1 cellular context compared by ENCODE assay signal in the genomic region with DNA sequence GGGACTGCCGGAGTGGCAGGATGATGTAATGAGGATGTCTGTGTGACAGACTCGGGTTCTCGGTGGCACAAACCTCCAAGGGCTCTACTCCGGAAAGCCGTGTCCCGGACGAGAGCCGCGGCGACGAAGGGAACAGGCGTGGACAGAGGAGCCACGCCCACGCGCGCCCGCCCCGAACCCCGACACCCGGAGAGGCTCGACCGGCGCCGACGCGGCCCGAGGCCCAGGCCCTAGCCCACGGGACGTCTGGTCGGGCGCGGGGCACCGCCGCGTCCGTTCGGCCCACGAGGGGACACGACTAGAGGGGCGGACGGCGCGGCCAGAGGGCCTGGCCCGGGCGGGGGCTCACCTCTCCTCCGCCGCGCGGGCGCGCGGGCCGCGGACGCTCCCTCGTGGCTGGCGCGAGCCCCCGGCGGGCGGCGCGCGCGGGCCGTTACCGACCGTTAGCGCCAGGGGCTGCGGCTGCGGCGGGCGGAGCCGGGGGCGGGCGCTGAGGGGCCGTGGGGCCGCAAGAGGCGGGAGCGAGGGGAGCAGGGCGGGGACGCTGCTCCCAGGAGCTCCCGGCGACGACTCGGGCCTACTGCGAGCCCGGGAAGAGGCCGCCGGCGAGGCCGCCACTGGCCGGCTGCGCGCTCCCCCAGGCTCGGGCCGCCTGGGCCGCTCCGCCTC.
TF ChIP-seq lines count a peak whose summit lies in the region.

No MANE protein-coding gene starts in this region.

TF ChIP-seq in K562, 482 proteins besides CTCF, POLR2A, EP300 and RAD21 (continued from another document and continues in another):
- TF ChIP-seq, protein P1, sequence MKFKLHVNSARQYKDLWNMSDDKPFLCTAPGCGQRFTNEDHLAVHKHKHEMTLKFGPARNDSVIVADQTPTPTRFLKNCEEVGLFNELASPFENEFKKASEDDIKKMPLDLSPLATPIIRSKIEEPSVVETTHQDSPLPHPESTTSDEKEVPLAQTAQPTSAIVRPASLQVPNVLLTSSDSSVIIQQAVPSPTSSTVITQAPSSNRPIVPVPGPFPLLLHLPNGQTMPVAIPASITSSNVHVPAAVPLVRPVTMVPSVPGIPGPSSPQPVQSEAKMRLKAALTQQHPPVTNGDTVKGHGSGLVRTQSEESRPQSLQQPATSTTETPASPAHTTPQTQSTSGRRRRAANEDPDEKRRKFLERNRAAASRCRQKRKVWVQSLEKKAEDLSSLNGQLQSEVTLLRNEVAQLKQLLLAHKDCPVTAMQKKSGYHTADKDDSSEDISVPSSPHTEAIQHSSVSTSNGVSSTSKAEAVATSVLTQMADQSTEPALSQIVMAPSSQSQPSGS (CRISPR knock-in tag; IDR thresholded peaks at IDR 0.05) = 0 out of 2 replicates have a peak, but pooled peaks have one; percentile 26
- no peak for TF ChIP-seq HEY1 (CRISPR knock-in tag; IDR thresholded peaks at IDR 0.05; ENCODE audit: borderline replicate concordance)
- TF ChIP-seq, protein P2, sequence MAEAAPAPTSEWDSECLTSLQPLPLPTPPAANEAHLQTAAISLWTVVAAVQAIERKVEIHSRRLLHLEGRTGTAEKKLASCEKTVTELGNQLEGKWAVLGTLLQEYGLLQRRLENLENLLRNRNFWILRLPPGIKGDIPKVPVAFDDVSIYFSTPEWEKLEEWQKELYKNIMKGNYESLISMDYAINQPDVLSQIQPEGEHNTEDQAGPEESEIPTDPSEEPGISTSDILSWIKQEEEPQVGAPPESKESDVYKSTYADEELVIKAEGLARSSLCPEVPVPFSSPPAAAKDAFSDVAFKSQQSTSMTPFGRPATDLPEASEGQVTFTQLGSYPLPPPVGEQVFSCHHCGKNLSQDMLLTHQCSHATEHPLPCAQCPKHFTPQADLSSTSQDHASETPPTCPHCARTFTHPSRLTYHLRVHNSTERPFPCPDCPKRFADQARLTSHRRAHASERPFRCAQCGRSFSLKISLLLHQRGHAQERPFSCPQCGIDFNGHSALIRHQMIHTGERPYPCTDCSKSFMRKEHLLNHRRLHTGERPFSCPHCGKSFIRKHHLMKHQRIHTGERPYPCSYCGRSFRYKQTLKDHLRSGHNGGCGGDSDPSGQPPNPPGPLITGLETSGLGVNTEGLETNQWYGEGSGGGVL (CRISPR knock-in tag; IDR thresholded peaks at IDR 0.05) = no peak
- TF ChIP-seq STAG1 (CRISPR knock-in tag; IDR thresholded peaks at IDR 0.05; ENCODE audit: borderline replicate concordance) = no peak
- TF ChIP-seq, protein P3, sequence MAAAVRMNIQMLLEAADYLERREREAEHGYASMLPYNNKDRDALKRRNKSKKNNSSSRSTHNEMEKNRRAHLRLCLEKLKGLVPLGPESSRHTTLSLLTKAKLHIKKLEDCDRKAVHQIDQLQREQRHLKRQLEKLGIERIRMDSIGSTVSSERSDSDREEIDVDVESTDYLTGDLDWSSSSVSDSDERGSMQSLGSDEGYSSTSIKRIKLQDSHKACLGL (CRISPR knock-in tag; IDR thresholded peaks at IDR 0.05; ENCODE audit: borderline replicate concordance, poor library complexity, severe bottlenecking) = peak; percentile 22
- TF ChIP-seq, protein P4, sequence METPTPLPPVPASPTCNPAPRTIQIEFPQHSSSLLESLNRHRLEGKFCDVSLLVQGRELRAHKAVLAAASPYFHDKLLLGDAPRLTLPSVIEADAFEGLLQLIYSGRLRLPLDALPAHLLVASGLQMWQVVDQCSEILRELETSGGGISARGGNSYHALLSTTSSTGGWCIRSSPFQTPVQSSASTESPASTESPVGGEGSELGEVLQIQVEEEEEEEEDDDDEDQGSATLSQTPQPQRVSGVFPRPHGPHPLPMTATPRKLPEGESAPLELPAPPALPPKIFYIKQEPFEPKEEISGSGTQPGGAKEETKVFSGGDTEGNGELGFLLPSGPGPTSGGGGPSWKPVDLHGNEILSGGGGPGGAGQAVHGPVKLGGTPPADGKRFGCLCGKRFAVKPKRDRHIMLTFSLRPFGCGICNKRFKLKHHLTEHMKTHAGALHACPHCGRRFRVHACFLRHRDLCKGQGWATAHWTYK (CRISPR knock-in tag; IDR thresholded peaks at IDR 0.05) = peak; percentile 37; the same call in 1 of the 2 replicates
- TF ChIP-seq MAFK (IDR thresholded peaks at IDR 0.05; ENCODE audit: low read length) = no peak
- TF ChIP-seq SMAD4 (CRISPR knock-in tag; conservative IDR thresholded peaks at IDR 0.05) = peak; percentile 92
- TF ChIP-seq TEAD2 (tag; IDR thresholded peaks at IDR 0.05) = no peak
- TF ChIP-seq KDM5B (IDR thresholded peaks at IDR 0.05; ENCODE audit: insufficient replicate concordance, low read depth, low read length) = no peak
- TF ChIP-seq, protein P5, sequence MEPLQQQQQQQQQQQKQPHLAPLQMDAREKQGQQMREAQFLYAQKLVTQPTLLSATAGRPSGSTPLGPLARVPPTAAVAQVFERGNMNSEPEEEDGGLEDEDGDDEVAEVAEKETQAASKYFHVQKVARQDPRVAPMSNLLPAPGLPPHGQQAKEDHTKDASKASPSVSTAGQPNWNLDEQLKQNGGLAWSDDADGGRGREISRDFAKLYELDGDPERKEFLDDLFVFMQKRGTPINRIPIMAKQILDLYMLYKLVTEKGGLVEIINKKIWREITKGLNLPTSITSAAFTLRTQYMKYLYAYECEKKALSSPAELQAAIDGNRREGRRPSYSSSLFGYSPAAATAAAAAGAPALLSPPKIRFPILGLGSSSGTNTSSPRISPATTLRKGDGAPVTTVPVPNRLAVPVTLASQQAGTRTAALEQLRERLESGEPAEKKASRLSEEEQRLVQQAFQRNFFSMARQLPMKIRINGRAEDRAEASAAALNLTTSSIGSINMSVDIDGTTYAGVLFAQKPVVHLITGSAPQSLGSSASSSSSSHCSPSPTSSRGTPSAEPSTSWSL (CRISPR knock-in tag; IDR thresholded peaks at IDR 0.05; ENCODE audit: borderline replicate concordance) = no peak
- TF ChIP-seq ESRRB (CRISPR knock-in tag; IDR thresholded peaks at IDR 0.05; ENCODE audit: borderline replicate concordance) = no peak
- no peak for TF ChIP-seq EWSR1 (IDR thresholded peaks at IDR 0.05; ENCODE audit: borderline replicate concordance, low read depth, partially characterized antibody)
- no peak for TF ChIP-seq ZC3H8 (IDR thresholded peaks at IDR 0.05)
- no peak for TF ChIP-seq ZNF589 (CRISPR knock-in tag; IDR thresholded peaks at IDR 0.05; ENCODE audit: low read depth)
- TF ChIP-seq, protein P6, sequence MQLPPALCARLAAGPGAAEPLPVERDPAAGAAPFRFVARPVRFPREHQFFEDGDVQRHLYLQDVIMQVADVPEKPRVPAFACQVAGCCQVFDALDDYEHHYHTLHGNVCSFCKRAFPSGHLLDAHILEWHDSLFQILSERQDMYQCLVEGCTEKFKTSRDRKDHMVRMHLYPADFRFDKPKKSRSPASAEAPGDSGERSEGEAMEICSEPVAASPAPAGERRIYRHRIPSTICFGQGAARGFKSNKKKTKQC (CRISPR knock-in tag; IDR thresholded peaks at IDR 0.05) = no peak
- TF ChIP-seq, protein P7, sequence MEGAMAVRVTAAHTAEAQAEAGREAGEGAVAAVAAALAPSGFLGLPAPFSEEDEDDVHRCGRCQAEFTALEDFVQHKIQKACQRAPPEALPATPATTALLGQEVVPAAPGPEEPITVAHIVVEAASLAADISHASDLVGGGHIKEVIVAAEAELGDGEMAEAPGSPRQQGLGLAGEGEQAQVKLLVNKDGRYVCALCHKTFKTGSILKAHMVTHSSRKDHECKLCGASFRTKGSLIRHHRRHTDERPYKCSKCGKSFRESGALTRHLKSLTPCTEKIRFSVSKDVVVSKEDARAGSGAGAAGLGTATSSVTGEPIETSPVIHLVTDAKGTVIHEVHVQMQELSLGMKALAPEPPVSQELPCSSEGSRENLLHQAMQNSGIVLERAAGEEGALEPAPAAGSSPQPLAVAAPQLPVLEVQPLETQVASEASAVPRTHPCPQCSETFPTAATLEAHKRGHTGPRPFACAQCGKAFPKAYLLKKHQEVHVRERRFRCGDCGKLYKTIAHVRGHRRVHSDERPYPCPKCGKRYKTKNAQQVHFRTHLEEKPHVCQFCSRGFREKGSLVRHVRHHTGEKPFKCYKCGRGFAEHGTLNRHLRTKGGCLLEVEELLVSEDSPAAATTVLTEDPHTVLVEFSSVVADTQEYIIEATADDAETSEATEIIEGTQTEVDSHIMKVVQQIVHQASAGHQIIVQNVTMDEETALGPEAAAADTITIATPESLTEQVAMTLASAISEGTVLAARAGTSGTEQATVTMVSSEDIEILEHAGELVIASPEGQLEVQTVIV (CRISPR knock-in tag; IDR thresholded peaks at IDR 0.05; ENCODE audit: borderline replicate concordance) = no peak
- TF ChIP-seq, protein P8, sequence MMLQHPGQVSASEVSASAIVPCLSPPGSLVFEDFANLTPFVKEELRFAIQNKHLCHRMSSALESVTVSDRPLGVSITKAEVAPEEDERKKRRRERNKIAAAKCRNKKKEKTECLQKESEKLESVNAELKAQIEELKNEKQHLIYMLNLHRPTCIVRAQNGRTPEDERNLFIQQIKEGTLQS (IDR thresholded peaks at IDR 0.05) = peak; percentile 42
- TF ChIP-seq, protein P8 (CRISPR knock-in tag; conservative IDR thresholded peaks at IDR 0.05) = no peak
- TF ChIP-seq SPI1 (IDR thresholded peaks at IDR 0.05; ENCODE audit: borderline replicate concordance, low read depth, low read length) = no peak
- no peak for TF ChIP-seq POLR3A (IDR thresholded peaks at IDR 0.05; ENCODE audit: borderline replicate concordance, extremely low read depth, insufficient read depth, insufficient read length)
- no peak for TF ChIP-seq U2AF1 (optimal IDR thresholded peaks at IDR 0.05; ENCODE audit: low read depth, low read length)
- TF ChIP-seq ZNF644 (tag; IDR thresholded peaks at IDR 0.05; ENCODE audit: low read depth) = no peak
- 0 out of 2 replicates have a peak, but pooled peaks have one; percentile 34 for TF ChIP-seq SIN3B (IDR thresholded peaks at IDR 0.05; ENCODE audit: low read depth)
- TF ChIP-seq L3MBTL2 (IDR thresholded peaks at IDR 0.05) = peak; percentile 26; the same call in 1 of the 2 replicates
- TF ChIP-seq KLF16 (IDR thresholded peaks at IDR 0.05) = no peak
- peak; percentile 48; the same call in 1 of the 2 replicates for TF ChIP-seq CEBPG (CRISPR knock-in tag; IDR thresholded peaks at IDR 0.05)
- TF ChIP-seq CEBPG (tag; conservative IDR thresholded peaks at IDR 0.05 in 1 of 2, IDR thresholded peaks at IDR 0.05 in 1 of 2) = peak in 1 of 2 experiments; percentile 25; a peak in 1 of 4 replicates
- peak; percentile 58 for TF ChIP-seq HMGN3 (IDR thresholded peaks at IDR 0.05; ENCODE audit: borderline replicate concordance, extremely low read depth, insufficient read length, low read depth, low read length)
- no peak for TF ChIP-seq BACH1 (tag; IDR thresholded peaks at IDR 0.05)
- peak; percentile 5 to 68 for TF ChIP-seq NONO (IDR thresholded peaks at IDR 0.05; ENCODE audit: low read depth in 2 of 2, low read length in 1 of 2)
- no peak for TF ChIP-seq SETDB1 (IDR thresholded peaks at IDR 0.05; ENCODE audit: low read length)
- TF ChIP-seq, protein P9, sequence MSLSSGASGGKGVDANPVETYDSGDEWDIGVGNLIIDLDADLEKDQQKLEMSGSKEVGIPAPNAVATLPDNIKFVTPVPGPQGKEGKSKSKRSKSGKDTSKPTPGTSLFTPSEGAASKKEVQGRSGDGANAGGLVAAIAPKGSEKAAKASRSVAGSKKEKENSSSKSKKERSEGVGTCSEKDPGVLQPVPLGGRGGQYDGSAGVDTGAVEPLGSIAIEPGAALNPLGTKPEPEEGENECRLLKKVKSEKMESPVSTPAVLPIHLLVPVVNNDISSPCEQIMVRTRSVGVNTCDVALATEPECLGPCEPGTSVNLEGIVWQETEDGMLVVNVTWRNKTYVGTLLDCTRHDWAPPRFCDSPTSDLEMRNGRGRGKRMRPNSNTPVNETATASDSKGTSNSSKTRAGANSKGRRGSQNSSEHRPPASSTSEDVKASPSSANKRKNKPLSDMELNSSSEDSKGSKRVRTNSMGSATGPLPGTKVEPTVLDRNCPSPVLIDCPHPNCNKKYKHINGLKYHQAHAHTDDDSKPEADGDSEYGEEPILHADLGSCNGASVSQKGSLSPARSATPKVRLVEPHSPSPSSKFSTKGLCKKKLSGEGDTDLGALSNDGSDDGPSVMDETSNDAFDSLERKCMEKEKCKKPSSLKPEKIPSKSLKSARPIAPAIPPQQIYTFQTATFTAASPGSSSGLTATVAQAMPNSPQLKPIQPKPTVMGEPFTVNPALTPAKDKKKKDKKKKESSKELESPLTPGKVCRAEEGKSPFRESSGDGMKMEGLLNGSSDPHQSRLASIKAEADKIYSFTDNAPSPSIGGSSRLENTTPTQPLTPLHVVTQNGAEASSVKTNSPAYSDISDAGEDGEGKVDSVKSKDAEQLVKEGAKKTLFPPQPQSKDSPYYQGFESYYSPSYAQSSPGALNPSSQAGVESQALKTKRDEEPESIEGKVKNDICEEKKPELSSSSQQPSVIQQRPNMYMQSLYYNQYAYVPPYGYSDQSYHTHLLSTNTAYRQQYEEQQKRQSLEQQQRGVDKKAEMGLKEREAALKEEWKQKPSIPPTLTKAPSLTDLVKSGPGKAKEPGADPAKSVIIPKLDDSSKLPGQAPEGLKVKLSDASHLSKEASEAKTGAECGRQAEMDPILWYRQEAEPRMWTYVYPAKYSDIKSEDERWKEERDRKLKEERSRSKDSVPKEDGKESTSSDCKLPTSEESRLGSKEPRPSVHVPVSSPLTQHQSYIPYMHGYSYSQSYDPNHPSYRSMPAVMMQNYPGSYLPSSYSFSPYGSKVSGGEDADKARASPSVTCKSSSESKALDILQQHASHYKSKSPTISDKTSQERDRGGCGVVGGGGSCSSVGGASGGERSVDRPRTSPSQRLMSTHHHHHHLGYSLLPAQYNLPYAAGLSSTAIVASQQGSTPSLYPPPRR (CRISPR knock-in tag; IDR thresholded peaks at IDR 0.05; ENCODE audit: borderline replicate concordance) = no peak
- TF ChIP-seq, protein P10, sequence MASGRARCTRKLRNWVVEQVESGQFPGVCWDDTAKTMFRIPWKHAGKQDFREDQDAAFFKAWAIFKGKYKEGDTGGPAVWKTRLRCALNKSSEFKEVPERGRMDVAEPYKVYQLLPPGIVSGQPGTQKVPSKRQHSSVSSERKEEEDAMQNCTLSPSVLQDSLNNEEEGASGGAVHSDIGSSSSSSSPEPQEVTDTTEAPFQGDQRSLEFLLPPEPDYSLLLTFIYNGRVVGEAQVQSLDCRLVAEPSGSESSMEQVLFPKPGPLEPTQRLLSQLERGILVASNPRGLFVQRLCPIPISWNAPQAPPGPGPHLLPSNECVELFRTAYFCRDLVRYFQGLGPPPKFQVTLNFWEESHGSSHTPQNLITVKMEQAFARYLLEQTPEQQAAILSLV (tag; IDR thresholded peaks at IDR 0.05) = no peak
- no peak for TF ChIP-seq FOXJ2 (tag; IDR thresholded peaks at IDR 0.05)
- TF ChIP-seq SMARCB1 (IDR thresholded peaks at IDR 0.05; ENCODE audit: insufficient read length, low read depth) = no peak
- TF ChIP-seq EP400 (IDR thresholded peaks at IDR 0.05) = peak; percentile 37; the same call in 1 of the 2 replicates
- no peak for TF ChIP-seq ARID2 (IDR thresholded peaks at IDR 0.05)
- TF ChIP-seq MTF1 (CRISPR knock-in tag; IDR thresholded peaks at IDR 0.05; ENCODE audit: borderline replicate concordance) = no peak
- TF ChIP-seq, protein P11, sequence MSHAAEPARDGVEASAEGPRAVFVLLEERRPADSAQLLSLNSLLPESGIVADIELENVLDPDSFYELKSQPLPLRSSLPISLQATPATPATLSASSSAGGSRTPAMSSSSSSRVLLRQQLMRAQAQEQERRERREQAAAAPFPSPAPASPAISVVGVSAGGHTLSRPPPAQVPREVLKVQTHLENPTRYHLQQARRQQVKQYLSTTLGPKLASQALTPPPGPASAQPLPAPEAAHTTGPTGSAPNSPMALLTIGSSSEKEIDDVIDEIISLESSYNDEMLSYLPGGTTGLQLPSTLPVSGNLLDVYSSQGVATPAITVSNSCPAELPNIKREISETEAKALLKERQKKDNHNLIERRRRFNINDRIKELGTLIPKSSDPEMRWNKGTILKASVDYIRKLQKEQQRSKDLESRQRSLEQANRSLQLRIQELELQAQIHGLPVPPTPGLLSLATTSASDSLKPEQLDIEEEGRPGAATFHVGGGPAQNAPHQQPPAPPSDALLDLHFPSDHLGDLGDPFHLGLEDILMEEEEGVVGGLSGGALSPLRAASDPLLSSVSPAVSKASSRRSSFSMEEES (CRISPR knock-in tag; IDR thresholded peaks at IDR 0.05) = no peak
